ENCODE assay signal across 9 cellular contexts in the genomic region with DNA sequence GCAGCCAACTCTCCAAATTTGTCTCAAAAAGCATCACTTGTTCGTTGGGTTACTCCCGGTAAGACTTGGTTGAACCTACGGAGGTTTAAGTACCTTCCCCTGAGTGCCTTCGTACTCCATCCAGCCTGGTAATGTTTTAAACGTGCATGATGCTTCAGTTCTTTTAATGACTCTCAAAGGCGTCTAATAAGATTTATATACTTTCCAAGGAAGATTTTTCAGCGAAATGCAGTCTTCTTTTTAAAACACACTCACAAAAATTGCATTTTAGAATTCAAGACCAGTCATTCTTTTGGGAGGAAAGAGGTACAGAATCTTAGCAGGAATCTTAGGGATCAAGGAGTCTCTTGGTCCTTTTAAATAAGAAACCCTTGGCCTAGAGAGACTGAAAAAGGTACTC. TPM values are rescaled to one million over a fixed set of nuclear protein-coding genes. Genes with fewer than 3 reads are reported as not detected.
DNase-seq lines count a peak whose midpoint lies in the region; ATAC-seq, FAIRE-seq and TF ChIP-seq lines count a peak whose summit lies in the region.
"Had no signal": no experiment of that assay in that cellular context is flagged by ENCODE, and none has a peak within 500 bp of the region (broad histone marks: within the 10 kb centered on the region; RNA-seq: fewer than 3 reads in every experiment).

No MANE protein-coding gene starts in this region.

- no peak for ATAC-seq in activated naive CD8-positive, alpha-beta T cell treated with anti-CD3 and anti-CD28 coated beads, Interleukin-2, amount 50 U/mL, for 24 hours
- ATAC-seq in lower lobe of right lung (no peak), HG02870 (IDR thresholded peaks at IDR 0.05; ENCODE audit: unreplicated experiment) (no peak)

- H3K36me3 ChIP-seq in lower lobe of right lung (no peaks in the 10 kb centered on the region), tibial artery (no peaks in the 10 kb centered on the region)

- H3K36me3 Mint-ChIP-seq in activated naive CD4-positive, alpha-beta T cell treated with anti-CD3 and anti-CD28 coated beads for 36 hours (ENCODE audit: low read depth) = no peaks in the 10 kb centered on the region
- H3K36me3 Mint-ChIP-seq in activated naive CD8-positive, alpha-beta T cell treated with anti-CD3 and anti-CD28 coated beads, Interleukin-2, amount 50 U/mL, for 24 hours (ENCODE audit: low read depth) = no peaks in the 10 kb centered on the region

- intact Hi-C loops in activated naive CD4-positive, alpha-beta T cell treated with anti-CD3 and anti-CD28 coated beads for 36 hours (cut with micrococcal nuclease) = loop anchor here (5.0 kb wide), 4 partner anchors 360 to 970 kb away; a partner anchor contains a TSS
- intact Hi-C loops in lower lobe of right lung (cut with DNase I) = no loop called here
- intact Hi-C loops in tibial artery (cut with DNase I; ENCODE audit: low total_unique reads) = no loop called here

- peak overlapping the region; percentile 75 for H3K4me3 Mint-ChIP-seq in activated naive CD4-positive, alpha-beta T cell treated with anti-CD3 and anti-CD28 coated beads for 36 hours
- peak overlapping the region; percentile 48 for H3K4me3 Mint-ChIP-seq in activated naive CD8-positive, alpha-beta T cell treated with anti-CD3 and anti-CD28 coated beads, Interleukin-2, amount 50 U/mL, for 24 hours

- FAIRE-seq in GM19239 (lab: Jason Lieb, UNC) = no peak

- peaks cover 5% of the 10 kb centered on the region for H3K4me1 Mint-ChIP-seq in activated naive CD4-positive, alpha-beta T cell treated with anti-CD3 and anti-CD28 coated beads for 36 hours (ENCODE audit: low read depth)
- H3K4me1 Mint-ChIP-seq in activated naive CD8-positive, alpha-beta T cell treated with anti-CD3 and anti-CD28 coated beads, Interleukin-2, amount 50 U/mL, for 24 hours = peaks cover 8% of the 10 kb centered on the region

- no peak overlapping the region for H3K27ac Mint-ChIP-seq in activated naive CD4-positive, alpha-beta T cell treated with anti-CD3 and anti-CD28 coated beads for 36 hours
- no peak overlapping the region for H3K27ac Mint-ChIP-seq in activated naive CD8-positive, alpha-beta T cell treated with anti-CD3 and anti-CD28 coated beads, Interleukin-2, amount 50 U/mL, for 24 hours

- H3K27ac ChIP-seq in lower lobe of right lung (no peak overlapping the region), tibial artery (no peak overlapping the region)

- peak overlapping the region; percentile 70 for H3K4me3 ChIP-seq in lower lobe of right lung
- peak overlapping the region; percentile 59 to 76 for H3K4me3 ChIP-seq in tibial artery

- TF ChIP-seq CTCF in lower lobe of right lung (IDR thresholded peaks at IDR 0.05) (no peak), tibial artery (IDR thresholded peaks at IDR 0.05) (no peak)

- H3K4me1 ChIP-seq in lower lobe of right lung = peaks cover 10% of the 10 kb centered on the region
- H3K4me1 ChIP-seq in tibial artery = peaks cover 0 to 24% (median 3%) of the 10 kb centered on the region in 4 donors

- H3K27me3 Mint-ChIP-seq in activated naive CD4-positive, alpha-beta T cell treated with anti-CD3 and anti-CD28 coated beads for 36 hours (ENCODE audit: low read depth) = peaks cover 29% of the 10 kb centered on the region
- peaks cover 33% of the 10 kb centered on the region for H3K27me3 Mint-ChIP-seq in activated naive CD8-positive, alpha-beta T cell treated with anti-CD3 and anti-CD28 coated beads, Interleukin-2, amount 50 U/mL, for 24 hours

- DNase-seq in activated naive CD4-positive, alpha-beta T cell treated with anti-CD3 and anti-CD28 coated beads for 36 hours = no peak
- DNase-seq in activated naive CD4-positive, alpha-beta T cell treated with anti-CD3 and anti-CD28 coated beads, Interleukin-2, amount 50 U/mL, for 16 hours = no peak
- no peak for DNase-seq in activated naive CD8-positive, alpha-beta T cell treated with anti-CD3 and anti-CD28 coated beads, Interleukin-2, amount 50 U/mL, for 24 hours
- DNase-seq in lower lobe of right lung = no peak
- DNase-seq in tibial artery = no peak
- DNase-seq in GM19239 (ENCODE audit: insufficient read length, low spot score) = no peak
- DNase-seq in T-helper 9 cell = no peak
- DNase-seq: NCI-H1436 treated with DMSO at 0.1 percent for 48 hours had no signal

- CTCF ChIA-PET in activated naive CD4-positive, alpha-beta T cell treated with anti-CD3 and anti-CD28 coated beads for 36 hours (lab: Charles Lee) = interaction anchor here (0.7 kb wide), 1 partner anchor 8 kb away, joined by 3 read pairs; no protein-coding TSS in a partner anchor

- H3K9me3 Mint-ChIP-seq in activated naive CD4-positive, alpha-beta T cell treated with anti-CD3 and anti-CD28 coated beads for 36 hours = no peaks in the 10 kb centered on the region
- no peaks in the 10 kb centered on the region for H3K9me3 Mint-ChIP-seq in activated naive CD8-positive, alpha-beta T cell treated with anti-CD3 and anti-CD28 coated beads, Interleukin-2, amount 50 U/mL, for 24 hours

- H3K9me3 ChIP-seq in lower lobe of right lung (no peaks in the 10 kb centered on the region), tibial artery (no peaks in the 10 kb centered on the region)

- H3K27me3 ChIP-seq in lower lobe of right lung (ENCODE audit: low read depth) (peaks cover 45% of the 10 kb centered on the region), tibial artery (no peaks in the 10 kb centered on the region)

RNA-seq across cellular contexts. Expression of a gene that starts 0.4 kb away (rescaled TPM):
- 1 to 10 TPM; 2.0 to 2.5 TPM for total RNA-seq in activated naive CD4-positive, alpha-beta T cell treated with anti-CD3 and anti-CD28 coated beads for 36 hours
- total RNA-seq in lower lobe of right lung = 1.7 TPM
